ENCODE assay signal across 8 cellular contexts in genomic region chr22:41682033-41682807, GRCh38. TPM values are rescaled to one million over a fixed set of nuclear protein-coding genes. Genes with fewer than 3 reads are reported as not detected.
DNase-seq lines count a peak whose midpoint lies in the region; ATAC-seq and TF ChIP-seq lines count a peak whose summit lies in the region.

No MANE protein-coding gene starts in this region.

- CTCF ChIA-PET in PC-3 (lab: Charles Lee) = no interaction called here

- no peaks in the 10 kb centered on the region for H3K9me3 ChIP-seq in PC-3 (ENCODE audit: low read length)
- no peaks in the 10 kb centered on the region for H3K9me3 ChIP-seq in esophagus squamous epithelium

- BruUV-seq in PC-3 (replicated peaks; lab: Mats Ljungman, UMichigan) = TSS peak; percentile 68

- no peaks in the 10 kb centered on the region for H3F3A ChIP-seq in PC-3 (ENCODE audit: low read length, unreplicated experiment)

- H3K27ac ChIP-seq in PC-3 (ENCODE audit: low read length) = peak overlapping the region; percentile 69
- peak overlapping the region; percentile 76 to 93 (median 86) for H3K27ac ChIP-seq in esophagus squamous epithelium

- H3K9me2 ChIP-seq in PC-3 (replicated peaks; ENCODE audit: low read length) = no peaks in the 10 kb centered on the region

- ATAC-seq in HG03432 (IDR thresholded peaks at IDR 0.05; ENCODE audit: unreplicated experiment) (peak; percentile 78), PC-3 (peak; percentile 97)

- POLR2A ChIA-PET in PC-3 (lab: Charles Lee; ENCODE audit: unreplicated experiment) = no interaction called here

- peak overlapping the region; percentile 79 for H3K4me2 ChIP-seq in PC-3 (ENCODE audit: low read length)

- intact Hi-C loops in PC-3 (cut with micrococcal nuclease) = loop anchor here (2.0 kb wide), 1 partner anchor 15 kb away; no protein-coding TSS in a partner anchor
- intact Hi-C loops in esophagus squamous epithelium (cut with DNase I) = no loop called here

- peaks cover 11% of the 10 kb centered on the region for H4K20me1 ChIP-seq in PC-3 (ENCODE audit: low read length)

- TF ChIP-seq CTCF in PC-3 (conservative IDR thresholded peaks at IDR 0.05; ENCODE audit: low read depth, low read length) (no peak), esophagus squamous epithelium (IDR thresholded peaks at IDR 0.05) (no peak)

- H3K79me2 ChIP-seq in PC-3 (ENCODE audit: low read length) = peaks cover 92% of the 10 kb centered on the region

- WGBS in esophagus squamous epithelium, 2 donors = 46 to 54% methylated on average over 28 to 41 of the region's 50 CpGs

- H3K36me3 ChIP-seq in PC-3 (ENCODE audit: low read depth, low read length) (peaks cover 25% of the 10 kb centered on the region), esophagus squamous epithelium (peaks cover 0 to 43% (median 12%) of the 10 kb centered on the region in 3 donors)

- H3K27me3 ChIP-seq in PC-3 (ENCODE audit: low read length) (no peaks in the 10 kb centered on the region), esophagus squamous epithelium (no peaks in the 10 kb centered on the region)

- DNase-seq in PC-3 = peak; percentile 85
- peak; percentile 85 to 90 for DNase-seq in activated T-cell treated with anti-CD3 and anti-CD28 coated beads, Interleukin-2, amount 50 U/mL, for 48 hours
- DNase-seq in esophagus squamous epithelium (lab: John Stamatoyannopoulos, UW) = no peak
- peak; percentile 82 for DNase-seq in myocyte (ENCODE audit: low read depth)
- DNase-seq in stimulated activated CD8-positive, alpha-beta memory T cell treated with anti-CD3 and anti-CD28 coated beads, Interleukin-4, amount 100 ng/mL, for 48 hours = peak; percentile 92
- no peak for DNase-seq in NCI-H82 treated with DMSO at 0.1 percent for 48 hours (lab: John Stamatoyannopoulos, UW; ENCODE audit: unreplicated experiment)

- H3K4me3 ChIP-seq in PC-3 (ENCODE audit: low read length) (peak overlapping the region; percentile 82), esophagus squamous epithelium (peak overlapping the region; percentile 38 to 70 (median 66))

- H2AFZ ChIP-seq in PC-3 (ENCODE audit: low read length) = peak overlapping the region; percentile 41

- H3K4me1 ChIP-seq in PC-3 (ENCODE audit: insufficient read depth, low read length) = peaks cover 15% of the 10 kb centered on the region; the same call in 1 of the 2 replicates
- peaks cover 0 to 32% (median 8%) of the 10 kb centered on the region in 3 donors for H3K4me1 ChIP-seq in esophagus squamous epithelium

- TF ChIP-seq POLR2A in GM15510 (IDR thresholded peaks at IDR 0.05; ENCODE audit: borderline replicate concordance, extremely low read depth, insufficient read length) (peak; percentile 55), esophagus squamous epithelium (IDR thresholded peaks at IDR 0.05) (peak in 2 of 4 donors; percentile 63 to 82)

- peak overlapping the region; percentile 94 for H3K9ac ChIP-seq in PC-3 (ENCODE audit: low read length)

RNA-seq across cellular contexts. Expression of gene SNU13, which starts 6.4 kb away (rescaled TPM):
- total RNA-seq in PC-3 (2014; rRNA removed) (159 and 173 TPM in 2 replicates), esophagus squamous epithelium (100 to 1,000 TPM in 2 of 4 donors, 10 to 100 TPM in 2; 71.0 to 128 (median 106) TPM), myocyte (129 and 137 TPM in 2 replicates)
- 158 TPM for polyA plus RNA-seq in myocyte (2012)

RNA-seq across cellular contexts. Expression of gene MEI1, which starts 17.1 kb away (rescaled TPM):
- total RNA-seq in PC-3 (2014; rRNA removed) (1.4 TPM in 1 of 2 replicates, not detected in the other), esophagus squamous epithelium (1 to 10 TPM in 1 of 4 donors, under 1 TPM in 3; 0.09 to 1.3 (median 0.52) TPM), myocyte (0.08 TPM in 1 of 2 replicates, not detected in the other)
- polyA plus RNA-seq in myocyte (2012) = not detected

Comparison
In these comparisons a context has a peak if more than half of its experiments do, and no peak if none do; other contexts are left out.
1. DNase-seq: peak in PC-3 (single experiment), activated T-cell treated with anti-CD3 and anti-CD28 coated beads, Interleukin-2, amount 50 U/mL, for 48 hours (2 of 2), myocyte (single experiment) and stimulated activated CD8-positive, alpha-beta memory T cell treated with anti-CD3 and anti-CD28 coated beads, Interleukin-4, amount 100 ng/mL, for 48 hours (single experiment); none in esophagus squamous epithelium (single experiment) and NCI-H82 treated with DMSO at 0.1 percent for 48 hours (single experiment).